In genomic region chr11:119121008-119121810, GRCh38 we compare ENCODE assay signal across 8 cellular contexts. TPM values are rescaled to one million over a fixed set of nuclear protein-coding genes. Genes with fewer than 3 reads are reported as not detected.
DNase-seq lines count a peak whose midpoint lies in the region; ATAC-seq lines count a peak whose summit lies in the region.

HINFP (plus strand) TSS chr11:119121580; CDS start chr11:119126945, 5,365 bp downstream.

- H3K4me1 ChIP-seq in rectal smooth muscle tissue (ENCODE audit: control insufficient read depth, insufficient read depth, low read length) (peaks cover 11% of the 10 kb centered on the region), aorta (ENCODE audit: control insufficient read depth in 1 of 2, insufficient read depth in 2 of 2, low read length in 2 of 2) (no peaks in the 10 kb centered on the region)

- no peaks in the 10 kb centered on the region for H3K9me3 ChIP-seq in aorta (ENCODE audit: control insufficient read depth, low read length)

- H3K27me3 ChIP-seq in rectal smooth muscle tissue (ENCODE audit: control insufficient read depth, insufficient read depth, low read length) (no peaks in the 10 kb centered on the region), aorta (ENCODE audit: control insufficient read depth in 1 of 2, insufficient read depth in 2 of 2, low read length in 1 of 2) (no peaks in the 10 kb centered on the region)

- peak within 1 kb of the TSS; percentile 100 for H3K4me3 ChIP-seq in rectal smooth muscle tissue (ENCODE audit: low read length)
- peak within 1 kb of the TSS; percentile 62 to 90 for H3K4me3 ChIP-seq in aorta (ENCODE audit: low read length in 2 of 2)

- intact Hi-C loops in aorta (cut with DNase I), result no loop called here

- H3K27ac ChIP-seq in rectal smooth muscle tissue (ENCODE audit: low read depth, low read length) (peak within 1 kb of the TSS; percentile 79), aorta (ENCODE audit: low read depth in 1 of 2, low read length in 2 of 2) (peak within 1 kb of the TSS in 1 of 2 donors; percentile 47)

- WGBS in aorta, 2 donors, result 0% methylated on average over 54 of the region's 54 CpGs

- H3K9ac ChIP-seq in rectal smooth muscle tissue (ENCODE audit: low read length), result peak within 1 kb of the TSS; percentile 96

- H3K36me3 ChIP-seq in rectal smooth muscle tissue (ENCODE audit: control insufficient read depth, insufficient read depth, low read length) (peaks cover 12% of the 10 kb centered on the region), aorta (ENCODE audit: control insufficient read depth in 1 of 2, insufficient read depth in 2 of 2, low read length in 1 of 2) (peaks cover 0 to 2% of the 10 kb centered on the region in 2 donors)

- DNase-seq in NCI-H2081 (lab: John Stamatoyannopoulos, UW) (peak; percentile 100), T1000 (lab: John Stamatoyannopoulos, UW) (peak; percentile 95), astrocyte of the hippocampus (ENCODE audit: low read depth, low spot score) (peak; percentile 100), hepatic stellate cell (ENCODE audit: low spot score) (peak; percentile 99), aorta (peak; percentile 100)

- ATAC-seq in GM18508 (IDR thresholded peaks at IDR 0.05; ENCODE audit: insufficient read depth, unreplicated experiment) (peak; percentile 68), HG03025 (IDR thresholded peaks at IDR 0.05; ENCODE audit: low FRiP score, unreplicated experiment) (peak; percentile 94), aorta (ENCODE audit: low FRiP score) (peak; percentile 100)

RNA-seq across cellular contexts. Expression of gene HINFP, which starts in this region (rescaled TPM):
- 10 to 100 TPM; 14.3 to 32.4 TPM for total RNA-seq in aorta
- polyA plus RNA-seq in aorta, result 10 to 100 TPM; 12.1 to 23.1 TPM
